1 cellular context compared by ENCODE assay signal in genomic region chr10:17214991-17215781, GRCh38.
A peak's percentile ranks its signal among the peaks of the same experiment; 100 is the strongest.
TF ChIP-seq lines count a peak whose summit lies in the region.

No MANE protein-coding gene starts in this region.

TF ChIP-seq in HEK293, 187 proteins besides CTCF, POLR2A, EP300 and RAD21 (continued from another document and continues in another):
- TF ChIP-seq ZNF707 (tag by site-specific recombination; IDR thresholded peaks at IDR 0.05) (no peak), YY2 (tag by site-specific recombination; IDR thresholded peaks at IDR 0.05) (no peak), ZNF555 (tag by site-specific recombination; conservative IDR thresholded peaks at IDR 0.05) (no peak), ZNF23 (tag by site-specific recombination; IDR thresholded peaks at IDR 0.05; ENCODE audit: borderline replicate concordance) (no peak), ZNF184 (tag by site-specific recombination; IDR thresholded peaks at IDR 0.05) (no peak), ZXDB (tag by site-specific recombination; IDR thresholded peaks at IDR 0.05) (no peak), ZNF529 (tag by site-specific recombination; IDR thresholded peaks at IDR 0.05; ENCODE audit: insufficient replicate concordance) (no peak), KLF9 (tag by site-specific recombination; IDR thresholded peaks at IDR 0.05; ENCODE audit: low read depth) (no peak), ZBTB26 (tag by site-specific recombination; optimal IDR thresholded peaks at IDR 0.05) (no peak), ZBTB20 (tag by site-specific recombination; IDR thresholded peaks at IDR 0.05) (0 out of 2 replicates have a peak, but pooled peaks have one; percentile 18), ZBTB8A (tag by site-specific recombination; IDR thresholded peaks at IDR 0.05) (no peak), PRDM2 (tag by site-specific recombination; IDR thresholded peaks at IDR 0.05; ENCODE audit: borderline replicate concordance) (no peak), ZNF747 (tag by site-specific recombination; IDR thresholded peaks at IDR 0.05) (no peak), ZNF449 (tag by site-specific recombination; IDR thresholded peaks at IDR 0.05) (no peak), ZSCAN18 (tag by site-specific recombination; IDR thresholded peaks at IDR 0.05) (no peak), ZNF341 (tag by site-specific recombination; IDR thresholded peaks at IDR 0.05; ENCODE audit: low read depth) (no peak), ZNF639 (tag by site-specific recombination; IDR thresholded peaks at IDR 0.05) (0 out of 2 replicates have a peak, but pooled peaks have one; percentile 16), ZNF394 (tag by site-specific recombination; IDR thresholded peaks at IDR 0.05; ENCODE audit: borderline replicate concordance) (0 out of 2 replicates have a peak, but pooled peaks have one; percentile 14), FEZF1 (tag by site-specific recombination; IDR thresholded peaks at IDR 0.05) (no peak), ZNF548 (tag by site-specific recombination; IDR thresholded peaks at IDR 0.05) (no peak), ZNF18 (tag by site-specific recombination; IDR thresholded peaks at IDR 0.05) (no peak), BCL11A (tag by site-specific recombination; IDR thresholded peaks at IDR 0.05; ENCODE audit: low read depth) (no peak), ZIC2 (tag by site-specific recombination; IDR thresholded peaks at IDR 0.05) (no peak), ZNF423 (tag by site-specific recombination; IDR thresholded peaks at IDR 0.05) (no peak), ZNF626 (tag by site-specific recombination; IDR thresholded peaks at IDR 0.05) (no peak), PRDM4 (tag by site-specific recombination; IDR thresholded peaks at IDR 0.05) (no peak), GFI1B (tag by site-specific recombination; IDR thresholded peaks at IDR 0.05) (no peak), ZNF596 (tag by site-specific recombination; IDR thresholded peaks at IDR 0.05) (no peak), ZNF645 (tag by site-specific recombination; IDR thresholded peaks at IDR 0.05) (no peak), ZNF585B (tag by site-specific recombination; IDR thresholded peaks at IDR 0.05) (no peak), AEBP2 (tag by site-specific recombination; IDR thresholded peaks at IDR 0.05; ENCODE audit: borderline replicate concordance) (no peak), ZNF266 (tag by site-specific recombination; IDR thresholded peaks at IDR 0.05; ENCODE audit: low read depth) (no peak), ZBTB49 (tag by site-specific recombination; IDR thresholded peaks at IDR 0.05; ENCODE audit: low read depth) (no peak), PRDM6 (tag by site-specific recombination; IDR thresholded peaks at IDR 0.05) (no peak)
